ENCODE assay signal across 18 cellular contexts in genomic region chr22:26563022-26563421, GRCh38. TPM values are rescaled to one million over a fixed set of nuclear protein-coding genes. Genes with fewer than 3 reads are reported as not detected.
DNase-seq lines count a peak whose midpoint lies in the region; ATAC-seq and TF ChIP-seq lines count a peak whose summit lies in the region.
"Had no signal": no experiment of that assay in that cellular context is flagged by ENCODE, and none has a peak within 500 bp of the region (broad histone marks: within the 10 kb centered on the region; RNA-seq: fewer than 3 reads in every experiment).

No MANE protein-coding gene starts in this region.

- H3K9me3 Mint-ChIP-seq in activated naive CD4-positive, alpha-beta T cell treated with anti-CD3 and anti-CD28 coated beads, Interleukin-2, amount 50 U/mL, for 72 hours, result no peaks in the 10 kb centered on the region
- no peaks in the 10 kb centered on the region for H3K9me3 Mint-ChIP-seq in stimulated activated effector memory CD8-positive, alpha-beta T cell treated with anti-CD3 and anti-CD28 coated beads, Interleukin-12 subunit alpha, Interleukin-12 subunit beta, amount 100 ng/mL, for 72 hours

- TF ChIP-seq CTCF in OCI-LY1 (IDR thresholded peaks at IDR 0.05; ENCODE audit: low read length) (peak; percentile 31; the same call in 1 of the 2 replicates), choroid plexus epithelial cell (conservative IDR thresholded peaks at IDR 0.05; ENCODE audit: low read depth, low read length) (peak; percentile 7)

- H3K27me3 ChIP-seq in OCI-LY1 (ENCODE audit: insufficient read depth, low read length), result no peaks in the 10 kb centered on the region

- H3K9me3 ChIP-seq in OCI-LY1 (ENCODE audit: low read length), result no peaks in the 10 kb centered on the region

- peaks cover 6% of the 10 kb centered on the region; the same call in 1 of the 2 replicates for H3K36me3 ChIP-seq in OCI-LY1 (ENCODE audit: insufficient read depth, low read length)

- no peaks in the 10 kb centered on the region for H3K9me2 ChIP-seq in OCI-LY1 (ENCODE audit: low read depth, low read length)

- peak overlapping the region; percentile 38 for H3K27ac ChIP-seq in OCI-LY1 (ENCODE audit: low read depth, low read length, poor library complexity, severe bottlenecking)
- H3K27ac ChIP-seq: skin epidermis had no signal

- H3K9ac ChIP-seq in OCI-LY1 (ENCODE audit: low read length), result no peak overlapping the region

- H2AFZ ChIP-seq in OCI-LY1 (ENCODE audit: low read length), result no peak overlapping the region

- no peak overlapping the region for H3K4me3 Mint-ChIP-seq in stimulated activated effector memory CD8-positive, alpha-beta T cell treated with anti-CD3 and anti-CD28 coated beads, Interleukin-12 subunit alpha, Interleukin-12 subunit beta, amount 100 ng/mL, for 72 hours
- H3K4me3 Mint-ChIP-seq: T-helper 17 cell had no signal

- no peaks in the 10 kb centered on the region for H3K36me3 Mint-ChIP-seq in activated naive CD4-positive, alpha-beta T cell treated with anti-CD3 and anti-CD28 coated beads, Interleukin-2, amount 50 U/mL, for 72 hours
- H3K36me3 Mint-ChIP-seq in stimulated activated effector memory CD8-positive, alpha-beta T cell treated with anti-CD3 and anti-CD28 coated beads, Interleukin-12 subunit alpha, Interleukin-12 subunit beta, amount 100 ng/mL, for 72 hours, result peaks cover 26% of the 10 kb centered on the region

- peaks cover 79% of the 10 kb centered on the region for H3K4me1 Mint-ChIP-seq in stimulated activated effector memory CD8-positive, alpha-beta T cell treated with anti-CD3 and anti-CD28 coated beads, Interleukin-12 subunit alpha, Interleukin-12 subunit beta, amount 100 ng/mL, for 72 hours

- H3K79me2 ChIP-seq in OCI-LY1 (ENCODE audit: insufficient read depth, low read length), result peaks cover 38% of the 10 kb centered on the region

- ATAC-seq in activated naive CD4-positive, alpha-beta T cell treated with anti-CD3 and anti-CD28 coated beads, Interleukin-2, amount 50 U/mL, for 72 hours, result no peak
- ATAC-seq in stimulated activated effector memory CD8-positive, alpha-beta T cell treated with anti-CD3 and anti-CD28 coated beads, Interleukin-12 subunit alpha, Interleukin-12 subunit beta, amount 100 ng/mL, for 72 hours, result no peak
- no peak for ATAC-seq in HG03342 (IDR thresholded peaks at IDR 0.05; ENCODE audit: unreplicated experiment)
- ATAC-seq: T-helper 17 cell had no signal

- H3F3A ChIP-seq in OCI-LY1 (ENCODE audit: insufficient read depth, low read length), result no peaks in the 10 kb centered on the region

- peaks cover 54% of the 10 kb centered on the region for H3K4me1 ChIP-seq in OCI-LY1 (ENCODE audit: insufficient read depth, low read length, severe bottlenecking)

- peak overlapping the region; percentile 65 to 73 for H3K27ac Mint-ChIP-seq in activated naive CD4-positive, alpha-beta T cell treated with anti-CD3 and anti-CD28 coated beads, Interleukin-2, amount 50 U/mL, for 72 hours
- H3K27ac Mint-ChIP-seq in stimulated activated effector memory CD8-positive, alpha-beta T cell treated with anti-CD3 and anti-CD28 coated beads, Interleukin-12 subunit alpha, Interleukin-12 subunit beta, amount 100 ng/mL, for 72 hours, result peak overlapping the region; percentile 78
- H3K27ac Mint-ChIP-seq: T-helper 17 cell had no signal

- H3K4me2 ChIP-seq in OCI-LY1 (ENCODE audit: low read length), result no peak overlapping the region

- H4K20me1 ChIP-seq in OCI-LY1 (ENCODE audit: insufficient read depth, low read length), result no peaks in the 10 kb centered on the region

- no peak for DNase-seq in activated naive CD4-positive, alpha-beta T cell treated with anti-CD3 and anti-CD28 coated beads, Interleukin-2, amount 50 U/mL, for 72 hours (ENCODE audit: low spot score in 2 of 2)
- no peak for DNase-seq in activated naive CD4-positive, alpha-beta T cell (lab: John Stamatoyannopoulos, UW)
- DNase-seq in choroid plexus epithelial cell (ENCODE audit: low read depth), result no peak
- DNase-seq in stimulated activated effector memory CD8-positive, alpha-beta T cell treated with anti-CD3 and anti-CD28 coated beads, Interleukin-12 subunit alpha, Interleukin-12 subunit beta, amount 100 ng/mL, for 72 hours (ENCODE audit: low spot score in 2 of 2), result no peak
- DNase-seq in OCI-M2 (lab: John Stamatoyannopoulos, UW; ENCODE audit: unreplicated experiment), result no peak
- no peak for DNase-seq in nucleus accumbens (lab: John Stamatoyannopoulos, UW)
- DNase-seq: activated effector memory CD4-positive, alpha-beta T cell treated with Interleukin-2 at 50 U/mL for 16 hours; DMS153; NCI-H187; NCI-H524 treated with DMSO at 0.1 percent for 48 hours; T-helper 17 cell had no signal

- H3K4me3 ChIP-seq in OCI-LY1 (ENCODE audit: low read depth, low read length, poor library complexity, severe bottlenecking), result no peak overlapping the region
- no peak overlapping the region for H3K4me3 ChIP-seq in choroid plexus epithelial cell (ENCODE audit: low read depth, low read length)
- H3K4me3 ChIP-seq: skin epidermis had no signal

RNA-seq across cellular contexts. Expression of gene TPST2, which starts 26.9 kb away (rescaled TPM):
- 10 to 100 TPM; 15.4 to 26.9 TPM for total RNA-seq in activated naive CD4-positive, alpha-beta T cell treated with anti-CD3 and anti-CD28 coated beads, Interleukin-2, amount 50 U/mL, for 72 hours

RNA-seq across cellular contexts. Expression of gene TFIP11, which starts 50.7 kb away (rescaled TPM):
- total RNA-seq in activated naive CD4-positive, alpha-beta T cell treated with anti-CD3 and anti-CD28 coated beads, Interleukin-2, amount 50 U/mL, for 72 hours, result 10 to 100 TPM; 45.5 to 49.3 TPM

RNA-seq across cellular contexts. Expression of gene CRYBB1, which starts 54.8 kb away (rescaled TPM):
- not detected for total RNA-seq in activated naive CD4-positive, alpha-beta T cell treated with anti-CD3 and anti-CD28 coated beads, Interleukin-2, amount 50 U/mL, for 72 hours
- total RNA-seq: bronchial epithelial cell, LHCN-M2, osteoblast, T-helper 17 cell had no signal

RNA-seq across cellular contexts. Expression of gene CRYBA4, which starts 58.7 kb away (rescaled TPM):
- not detected for total RNA-seq in activated naive CD4-positive, alpha-beta T cell treated with anti-CD3 and anti-CD28 coated beads, Interleukin-2, amount 50 U/mL, for 72 hours
- total RNA-seq: bronchial epithelial cell, LHCN-M2, osteoblast, RPMI7951, T-helper 17 cell had no signal
